ENCODE assay signal across 22 cellular contexts in the genomic region with DNA sequence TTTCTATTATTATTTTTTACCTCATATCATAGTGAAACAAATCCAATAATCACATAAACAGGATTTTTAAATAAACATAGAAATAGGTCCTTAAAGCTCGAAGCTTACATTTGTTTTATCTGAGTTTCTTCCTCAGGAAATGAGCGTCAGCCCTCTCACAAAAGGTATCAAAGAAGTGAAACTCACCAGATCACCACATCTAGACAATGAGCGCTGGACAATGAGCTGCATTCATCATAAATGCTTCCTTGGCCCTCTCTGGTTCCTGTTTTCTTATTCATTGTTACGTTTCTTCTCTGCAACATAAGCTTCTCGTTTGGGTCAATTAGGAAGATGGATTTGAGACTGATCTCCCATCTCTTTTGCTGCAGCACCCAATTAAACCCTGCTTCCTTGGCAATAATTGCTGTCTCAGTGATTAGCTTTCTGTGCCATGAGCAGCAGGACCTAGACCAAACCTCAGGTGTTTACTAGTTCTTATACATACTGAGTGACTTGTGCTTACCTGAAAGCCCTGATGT.
"Had no signal": no experiment of that assay in that cellular context is flagged by ENCODE, and none has a peak within 500 bp of the region (broad histone marks: within the 10 kb centered on the region; RNA-seq: fewer than 3 reads in every experiment).

No MANE protein-coding gene starts in this region.

- ATAC-seq: left colon; left ventricle myocardium superior; lower lobe of right lung; naive thymus-derived CD8-positive, alpha-beta T cell; right lobe of liver; stimulated activated naive B cell treated with anti-CD40 and anti-IgM and Interleukin-4, amounts not matched to agents 10 μg/mL and 1 μg/mL and 100 μg/mL, for 72 hours; upper lobe of right lung had no signal

- H3K36me3 Mint-ChIP-seq: naive thymus-derived CD8-positive, alpha-beta T cell; stimulated activated naive B cell treated with anti-CD40 and anti-IgM and Interleukin-4, amounts not matched to agents 10 μg/mL and 1 μg/mL and 100 μg/mL, for 72 hours had no signal

- H3K27ac Mint-ChIP-seq: naive thymus-derived CD8-positive, alpha-beta T cell; progenitor cell of endocrine pancreas; stimulated activated naive B cell treated with anti-CD40 and anti-IgM and Interleukin-4, amounts not matched to agents 10 μg/mL and 1 μg/mL and 100 μg/mL, for 72 hours; stimulated activated naive CD8-positive, alpha-beta T cell treated with anti-CD3 and anti-CD28 coated beads, Interleukin-15, Interleukin-2, amounts not matched to agents 100 ng/mL and 50 ng/mL, for 24 hours had no signal

- H3K27me3 Mint-ChIP-seq: progenitor cell of endocrine pancreas; stimulated activated naive B cell treated with anti-CD40 and anti-IgM and Interleukin-4, amounts not matched to agents 10 μg/mL and 1 μg/mL and 100 μg/mL, for 72 hours; stimulated activated naive CD8-positive, alpha-beta T cell treated with anti-CD3 and anti-CD28 coated beads, Interleukin-15, Interleukin-2, amounts not matched to agents 100 ng/mL and 50 ng/mL, for 24 hours had no signal

- DNase-seq: dorsolateral prefrontal cortex; effector CD4-positive, alpha-beta T cell; hypothalamus; immature natural killer cell; islet precursor cell; kidney glomerular epithelial cell; left colon; left ventricle myocardium superior; lower lobe of right lung; naive thymus-derived CD8-positive, alpha-beta T cell; right lobe of liver; small intestine; stimulated activated CD4-positive, alpha-beta T cell treated with anti-CD3 and anti-CD28 coated beads, Interleukin-15, amount 100 ng/mL, for 24 hours; stimulated activated CD4-positive, alpha-beta T cell treated with anti-CD3 and anti-CD28 coated beads, Interleukin-2, amount 100 ng/mL, for 48 hours; stimulated activated naive B cell treated with anti-CD40 and anti-IgM and Interleukin-4, amounts not matched to agents 10 μg/mL and 1 μg/mL and 100 μg/mL, for 72 hours; transverse colon; upper lobe of right lung; uterus had no signal

- H3K4me3 ChIP-seq: dorsolateral prefrontal cortex, esophagus muscularis mucosa, lower lobe of right lung, right lobe of liver, suprapubic skin, transverse colon, upper lobe of right lung, uterus had no signal

- H3K4me3 Mint-ChIP-seq: immature natural killer cell; naive thymus-derived CD8-positive, alpha-beta T cell; stimulated activated naive B cell treated with anti-CD40 and anti-IgM and Interleukin-4, amounts not matched to agents 10 μg/mL and 1 μg/mL and 100 μg/mL, for 72 hours; stimulated activated naive CD8-positive, alpha-beta T cell treated with anti-CD3 and anti-CD28 coated beads, Interleukin-15, Interleukin-2, amounts not matched to agents 100 ng/mL and 50 ng/mL, for 24 hours had no signal

- H3K4me1 Mint-ChIP-seq: stimulated activated naive B cell treated with anti-CD40 and anti-IgM and Interleukin-4, amounts not matched to agents 10 μg/mL and 1 μg/mL and 100 μg/mL, for 72 hours had no signal
